Comparison of ENCODE assay signal across 20 cellular contexts in genomic region chr2:106649306-106649705, GRCh38.
"Had no signal": no experiment of that assay in that cellular context is flagged by ENCODE, and none has a peak within 500 bp of the region (broad histone marks: within the 10 kb centered on the region; RNA-seq: fewer than 3 reads in every experiment).

No MANE protein-coding gene starts in this region.

- H3K27me3 ChIP-seq: adrenal gland had no signal

- H3K4me1 ChIP-seq: adrenal gland had no signal

- DNase-seq: activated CD4-positive, alpha-beta T cell treated with anti-CD3 and anti-CD28 coated beads for 4 hours; activated CD8-positive, alpha-beta memory T cell treated with anti-CD3 and anti-CD28 coated beads, Interleukin-2, amount 50 U/mL, for 4 hours; activated CD8-positive, alpha-beta T cell treated with anti-CD3 and anti-CD28 coated beads for 36 hours; activated gamma-delta T cell treated with Interleukin-2 at 50 U/mL for 16 hours; activated naive CD4-positive, alpha-beta T cell treated with anti-CD3 and anti-CD28 coated beads, Interleukin-2, amount 10 ng/mL, durations not matched to agents 7 days and 5 days; activated naive CD8-positive, alpha-beta T cell treated with anti-CD3 and anti-CD28 coated beads for 36 hours; activated T-cell treated with anti-CD3 and anti-CD28 coated beads, Interleukin-2, amount 50 U/mL, for 72 hours; adrenal gland; aorta; Karpas-422; NCI-H1092 treated with DMSO at 0.1 percent for 48 hours; NCI-H1436; NCI-H1694 treated with DMSO at 0.1 percent for 48 hours; NCI-H2029 treated with DMSO at 0.1 percent for 48 hours; NCI-H345; NCI-H510A; NCI-H526 treated with DMSO at 0.1 percent for 48 hours; NK-92 treated with Interleukin-12 subunit alpha and Interleukin-12 subunit beta, amount 100 ng/mL, for 24 hours; SHP77 treated with DMSO at 0.1 percent for 48 hours had no signal

- H3K27ac ChIP-seq: adrenal gland had no signal

- H3K4me3 ChIP-seq: adrenal gland had no signal

- H3K9me3 ChIP-seq: adrenal gland had no signal

- FAIRE-seq: RCC 7860 had no signal

- H3K36me3 ChIP-seq: adrenal gland had no signal
